10 cellular contexts compared by ENCODE assay signal in genomic region chr20:51985013-51985415, GRCh38.
A peak's percentile ranks its signal among the peaks of the same experiment; 100 is the strongest.
DNase-seq lines count a peak whose midpoint lies in the region; ATAC-seq and TF ChIP-seq lines count a peak whose summit lies in the region.
"Had no signal": no experiment of that assay in that cellular context is flagged by ENCODE, and none has a peak within 500 bp of the region (broad histone marks: within the 10 kb centered on the region; RNA-seq: fewer than 3 reads in every experiment).

No MANE protein-coding gene starts in this region.

- no peaks in the 10 kb centered on the region for H3K36me3 ChIP-seq in mucosa of stomach (ENCODE audit: control insufficient read depth, insufficient read depth, low read length)

- H3K4me3 ChIP-seq in AG10803 (ENCODE audit: low read length) (no peak overlapping the region), epithelial cell of esophagus (ENCODE audit: low read length) (no peak overlapping the region), mucosa of stomach (ENCODE audit: low read length) (no peak overlapping the region)

- no peak for ATAC-seq in GM18502 (IDR thresholded peaks at IDR 0.05; ENCODE audit: poor library complexity, unreplicated experiment)

- peak; percentile 99 for DNase-seq in AG10803 (ENCODE audit: low read depth)
- DNase-seq in NCI-H226, result peak; percentile 93
- DNase-seq in epithelial cell of esophagus (ENCODE audit: low read depth), result peak; percentile 92
- DNase-seq in effector CD8-positive, alpha-beta T cell (lab: John Stamatoyannopoulos, UW), result no peak
- no peak for DNase-seq in NCI-H2107 treated with DMSO at 0.1 percent for 48 hours (lab: John Stamatoyannopoulos, UW; ENCODE audit: unreplicated experiment)
- no peak for DNase-seq in COR-L47 (lab: John Stamatoyannopoulos, UW)
- DNase-seq: MM.1S; stimulated activated CD4-positive, alpha-beta T cell treated with anti-CD3 and anti-CD28 coated beads, Interleukin-12 subunit alpha, Interleukin-12 subunit beta, amount 100 ng/mL, for 4 hours had no signal

- peak overlapping the region; percentile 22 for H3K9ac ChIP-seq in mucosa of stomach (ENCODE audit: low read length)

- no peaks in the 10 kb centered on the region for H3K9me3 ChIP-seq in mucosa of stomach (ENCODE audit: control insufficient read depth, low read length)

- TF ChIP-seq CTCF in AG10803 (conservative IDR thresholded peaks at IDR 0.05; ENCODE audit: low read length) (peak; percentile 11; the same call in 1 of the 2 replicates), epithelial cell of esophagus (IDR thresholded peaks at IDR 0.05; ENCODE audit: insufficient read depth, low read depth, low read length, missing control alignments) (no peak)

- H3K4me1 ChIP-seq in mucosa of stomach (ENCODE audit: control insufficient read depth, insufficient read depth, low read length), result peaks cover 8% of the 10 kb centered on the region

- no peaks in the 10 kb centered on the region for H3K27me3 ChIP-seq in mucosa of stomach (ENCODE audit: control insufficient read depth, insufficient read depth, low read length)

Comparison
In these comparisons a context has a peak if more than half of its experiments do, and no peak if none do; other contexts are left out.
1. DNase-seq: peak in AG10803 (single experiment), NCI-H226 (single experiment) and epithelial cell of esophagus (single experiment); none in effector CD8-positive, alpha-beta T cell (single experiment), NCI-H2107 treated with DMSO at 0.1 percent for 48 hours (single experiment) and COR-L47 (single experiment).